In the genomic region with DNA sequence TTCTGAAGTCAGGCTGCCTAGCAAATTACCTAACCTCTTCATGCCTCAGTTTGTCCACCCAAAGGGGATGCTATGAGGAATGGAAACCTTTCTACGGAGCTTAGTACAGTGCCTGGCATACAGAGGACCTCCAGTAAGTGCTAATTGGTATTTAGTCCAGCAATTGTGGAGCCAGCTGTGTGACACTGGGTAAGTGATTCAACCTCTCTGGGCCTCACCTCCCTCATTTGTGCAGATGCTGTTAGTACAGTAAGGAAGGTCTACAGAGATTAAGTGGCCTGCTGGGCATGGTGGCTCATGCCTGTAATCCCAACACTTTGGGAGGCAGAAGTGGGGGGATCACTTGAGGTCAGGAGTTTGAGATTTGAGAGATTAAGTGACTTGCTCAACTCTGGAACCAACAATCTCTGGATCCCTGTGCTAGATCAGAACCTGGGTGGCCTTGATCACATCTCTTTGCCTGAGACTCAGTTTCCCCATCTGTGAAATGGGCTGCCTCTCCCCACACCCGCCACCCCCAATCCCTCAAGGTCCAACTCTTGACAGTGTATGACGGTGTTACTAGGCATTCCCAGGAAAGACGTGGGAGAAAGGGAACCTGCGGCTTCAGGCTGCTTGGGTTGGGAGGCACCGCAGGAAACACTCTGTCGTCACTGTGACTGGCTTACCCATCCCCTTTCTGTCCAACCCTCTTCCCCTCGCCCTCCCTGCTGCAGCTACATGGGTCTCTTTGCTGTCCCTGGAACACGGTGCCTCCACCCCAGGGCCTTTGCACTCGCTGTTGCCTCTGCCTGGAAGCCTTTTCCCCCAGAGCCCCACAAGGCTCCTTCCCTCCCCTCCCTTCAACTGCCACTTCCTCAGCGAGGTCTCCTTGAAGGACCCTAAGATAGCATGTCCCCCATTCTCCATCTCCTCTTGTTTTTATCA, we compare ENCODE assay signal across 18 cellular contexts. TPM values are rescaled to one million over a fixed set of nuclear protein-coding genes. Genes with fewer than 3 reads are reported as not detected.
DNase-seq lines count a peak whose midpoint lies in the region; ATAC-seq, FAIRE-seq and TF ChIP-seq lines count a peak whose summit lies in the region.
"Had no signal": no experiment of that assay in that cellular context is flagged by ENCODE, and none has a peak within 500 bp of the region (broad histone marks: within the 10 kb centered on the region; RNA-seq: fewer than 3 reads in every experiment).

No MANE protein-coding gene starts in this region.

- POLR2A ChIA-PET in HCT116 (lab: Charles Lee) (interaction anchor here (1.5 kb wide), 1 partner anchor 15 kb away, joined by 4 read pairs; no protein-coding TSS in a partner anchor), RWPE1 (lab: Yijun Ruan, JAX; ENCODE audit: low non-redundant PET) (no interaction called here)

- no peak overlapping the region for H2BK5ac ChIP-seq in neuronal stem cell (ENCODE audit: low read length)

- no CpG with 5 or more reads among the region's 11 CpGs for WGBS in neuronal stem cell (ENCODE audit: extremely low coverage in 2 of 2, insufficient read length in 2 of 2, insufficient replicate concordance in 1 of 2), 2 donors
- 94 to 98% (median 96%) methylated on average over 11 of the region's 11 CpGs for WGBS in small intestine, 3 donors

- H3K4ac ChIP-seq in neuronal stem cell (ENCODE audit: low read length), result no peak overlapping the region

- no TSS peak for BruUV-seq in HCT116 (replicated peaks; lab: Mats Ljungman, UMichigan)

- intact Hi-C loops in HCT116 (cut with micrococcal nuclease) (no loop called here), left ventricle myocardium superior (cut with micrococcal nuclease) (no loop called here)

- RAD21 ChIA-PET in HCT116 (lab: Charles Lee; ENCODE audit: low non-redundant PET in 1 of 2, low total read pairs in 2 of 2, uncharacterized antibody in 2 of 2, unreplicated experiment in 2 of 2), result no interaction called here

- H3K14ac ChIP-seq in neuronal stem cell (ENCODE audit: low read length), result no peak overlapping the region

- no peak overlapping the region for H2AFZ ChIP-seq in HCT116 (ENCODE audit: low read depth, low read length, poor library complexity, severe bottlenecking)
- no peak overlapping the region for H2AFZ ChIP-seq in neuronal stem cell (ENCODE audit: low read length)

- peaks cover 10 to 26% of the 10 kb centered on the region in 2 experiments for H3K4me1 ChIP-seq in HCT116 (ENCODE audit: control insufficient read depth in 1 of 2, insufficient read depth in 2 of 2, low read length in 2 of 2)
- H3K4me1 ChIP-seq in neuronal stem cell (ENCODE audit: control insufficient read depth in 2 of 2, insufficient read depth in 1 of 2, low read depth in 1 of 2, low read length in 2 of 2), result peaks cover 0 to 6% of the 10 kb centered on the region in 2 donors
- peaks cover 0 to 2% of the 10 kb centered on the region in 2 donors for H3K4me1 ChIP-seq in small intestine (ENCODE audit: control insufficient read depth in 2 of 2, insufficient read depth in 1 of 2, low read depth in 1 of 2, low read length in 1 of 2)
- H3K4me1 ChIP-seq: BE2C had no signal

- DNase-seq in HCT116 (ENCODE audit: low read depth, low spot score), result no peak
- no peak for DNase-seq in RWPE1 (ENCODE audit: low spot score)
- no peak for DNase-seq in neuronal stem cell (ENCODE audit: low spot score)
- DNase-seq in SKM-1 treated with dmso at 0.1 percent for 144 hours (lab: John Stamatoyannopoulos, UW; ENCODE audit: unreplicated experiment), result no peak
- no peak for DNase-seq in left ventricle myocardium superior
- DNase-seq in small intestine, result no peak
- DNase-seq: BE2C; CD4-positive, alpha-beta memory T cell; DMS79 treated with DMSO at 0.1 percent for 48 hours; NCI-H1092 treated with DMSO at 0.1 percent for 48 hours; NCI-H1694 treated with DMSO at 0.1 percent for 48 hours; NCI-H446 treated with DMSO at 0.1 percent for 48 hours; NCI-H748 treated with DMSO at 0.1 percent for 48 hours; PC-3 had no signal

- H3K4me2 ChIP-seq in HCT116 (ENCODE audit: low read length), result peak overlapping the region; percentile 80; the same call in 1 of the 2 replicates
- no peak overlapping the region for H3K4me2 ChIP-seq in neuronal stem cell (ENCODE audit: insufficient read depth, low read length, poor library complexity, severe bottlenecking)
- H3K4me2 ChIP-seq: KMS-11 had no signal

- no peak overlapping the region for H2BK15ac ChIP-seq in neuronal stem cell (ENCODE audit: low read length)

- H3K27me3 ChIP-seq in HCT116 (ENCODE audit: insufficient read depth, low read length) (no peaks in the 10 kb centered on the region), neuronal stem cell (ENCODE audit: control insufficient read depth in 3 of 3, insufficient read depth in 3 of 3, low read depth in 1 of 3, low read length in 3 of 3) (no peaks in the 10 kb centered on the region), small intestine (ENCODE audit: control insufficient read depth in 2 of 2, insufficient read depth in 2 of 2, low read length in 2 of 2) (no peaks in the 10 kb centered on the region)
- H3K27me3 ChIP-seq: BE2C had no signal

- no peak for FAIRE-seq in small intestine (lab: Jason Lieb, UNC)
- FAIRE-seq: G401.6, H1 had no signal

- TF ChIP-seq RAD21 in HCT116 (IDR thresholded peaks at IDR 0.05; ENCODE audit: low read depth), result no peak

- H3K9ac ChIP-seq in HCT116 (ENCODE audit: low read length) (no peak overlapping the region; the same call in 1 of the 2 replicates), neuronal stem cell (ENCODE audit: low read depth, low read length, poor library complexity) (no peak overlapping the region)
- H3K9ac ChIP-seq: KMS-11 had no signal

- H3K9me3 ChIP-seq in HCT116 (ENCODE audit: control insufficient read depth in 1 of 2, insufficient read depth in 1 of 2, low read depth in 1 of 2, low read length in 2 of 2), result no peaks in the 10 kb centered on the region
- H3K9me3 ChIP-seq in neuronal stem cell (replicated peaks in 1 of 2; ENCODE audit: control insufficient read depth in 2 of 2, insufficient read depth in 1 of 2, low read depth in 1 of 2, low read length in 2 of 2), result no peaks in the 10 kb centered on the region
- no peaks in the 10 kb centered on the region for H3K9me3 ChIP-seq in small intestine (ENCODE audit: control insufficient read depth, low read depth)
- H3K9me3 ChIP-seq: BE2C had no signal

- ATAC-seq in HCT116 (no peak), left ventricle myocardium superior (no peak)
- ATAC-seq: PC-3 had no signal

- H3K18ac ChIP-seq in neuronal stem cell (ENCODE audit: low read length), result no peak overlapping the region

- H3K79me1 ChIP-seq in neuronal stem cell (ENCODE audit: low read depth, low read length), result no peaks in the 10 kb centered on the region

- H3K36me3 ChIP-seq in HCT116 (ENCODE audit: control insufficient read depth in 1 of 2, insufficient read depth in 2 of 2, low read length in 2 of 2) (peaks cover 36 to 37% of the 10 kb centered on the region in 2 experiments), neuronal stem cell (replicated peaks in 1 of 2; ENCODE audit: control insufficient read depth in 2 of 2, insufficient read depth in 2 of 2, low read length in 2 of 2) (peaks cover 47 to 88% of the 10 kb centered on the region in 2 donors), small intestine (ENCODE audit: control insufficient read depth in 2 of 2, insufficient read depth in 2 of 2, low read length in 2 of 2) (peaks cover 18 to 30% of the 10 kb centered on the region in 2 donors)

- H3K79me2 ChIP-seq in HCT116 (ENCODE audit: insufficient read depth, low read length), result peaks cover 8% of the 10 kb centered on the region; the same call in 1 of the 2 replicates

- no peak overlapping the region for H2BK120ac ChIP-seq in neuronal stem cell (ENCODE audit: low read depth, low read length)

- H3K27ac ChIP-seq in HCT116 (ENCODE audit: low read depth, low read length) (peak overlapping the region; percentile 73), RWPE1 (peak overlapping the region; percentile 49), neuronal stem cell (replicated peaks; ENCODE audit: low read length) (no peak overlapping the region), small intestine (ENCODE audit: low read depth in 1 of 2, low read length in 1 of 2) (no peak overlapping the region)
- H3K27ac ChIP-seq: HL-60, KMS-11 had no signal

- no peak overlapping the region for H4K8ac ChIP-seq in neuronal stem cell (ENCODE audit: low read depth, low read length)

- H3K23ac ChIP-seq in neuronal stem cell (ENCODE audit: low read depth, low read length, poor library complexity), result peak overlapping the region; percentile 34

- no peak overlapping the region for H2AK5ac ChIP-seq in neuronal stem cell (ENCODE audit: low read depth, low read length)

- H3K9me2 ChIP-seq in HCT116 (ENCODE audit: insufficient read depth), result no peaks in the 10 kb centered on the region

- H4K91ac ChIP-seq in neuronal stem cell (ENCODE audit: low read depth, low read length, poor library complexity), result no peak overlapping the region

- no peak overlapping the region for H3K4me3 ChIP-seq in HCT116 (replicated peaks in 1 of 2; ENCODE audit: low read depth in 1 of 2, low read length in 2 of 2)
- no peak overlapping the region for H3K4me3 ChIP-seq in neuronal stem cell (ENCODE audit: low read length in 2 of 2)
- H3K4me3 ChIP-seq in small intestine (ENCODE audit: low read depth in 1 of 2, low read length in 2 of 2), result no peak overlapping the region

- CTCF ChIA-PET in HCT116 (lab: Charles Lee) (interaction anchor here (1.3 kb wide), 1 partner anchor 30 kb away, joined by 3 read pairs; no protein-coding TSS in a partner anchor), RWPE1 (lab: Yijun Ruan, JAX) (no interaction called here)

- no peak for TF ChIP-seq POLR2A in HCT116 (IDR thresholded peaks at IDR 0.05; ENCODE audit: borderline replicate concordance, extremely low read depth, insufficient read depth, insufficient read length)

- H4K20me1 ChIP-seq in HCT116 (ENCODE audit: insufficient read depth), result no peaks in the 10 kb centered on the region

- TF ChIP-seq CTCF in HCT116 (IDR thresholded peaks at IDR 0.05 in 2 of 3, conservative IDR thresholded peaks at IDR 0.05 in 1 of 3; ENCODE audit: borderline replicate concordance in 1 of 3, insufficient read depth in 1 of 3, low read depth in 2 of 3, low read length in 2 of 3), result no peak
- TF ChIP-seq CTCF in RWPE1 (conservative IDR thresholded peaks at IDR 0.05; ENCODE audit: low read depth), result no peak

- no peak overlapping the region for H2BK12ac ChIP-seq in neuronal stem cell (ENCODE audit: low read length)

RNA-seq across cellular contexts. Expression of gene PRKD2, which starts 18.3 kb away (rescaled TPM):
- total RNA-seq in HCT116 (2021; ENCODE audit: unreplicated experiment) (73.5 TPM), left ventricle myocardium superior (9.3 TPM)
- polyA plus RNA-seq in HCT116 (2012), result 62.1 and 81.0 TPM in 2 replicates
- polyA plus RNA-seq in neuronal stem cell (2013, experiment 1 of 2), result 37.2 TPM
- polyA plus RNA-seq in neuronal stem cell (2013, experiment 2 of 2), result 37.3 TPM
- polyA plus RNA-seq in small intestine, result 10 to 100 TPM; 30.7 to 87.4 (median 71.9) TPM

RNA-seq across cellular contexts. Expression of gene DACT3, which starts 37.7 kb away (rescaled TPM):
- total RNA-seq in HCT116 (2021; ENCODE audit: unreplicated experiment) (2.0 TPM), left ventricle myocardium superior (14.1 TPM)
- polyA plus RNA-seq in HCT116 (2012), result 0.64 and 1.3 TPM in 2 replicates
- 6.5 TPM for polyA plus RNA-seq in neuronal stem cell (2013, experiment 1 of 2)
- 6.5 TPM for polyA plus RNA-seq in neuronal stem cell (2013, experiment 2 of 2)
- 1 to 10 TPM in 2 of 3 donors, not detected in 1; 2.2 to 5.3 TPM for polyA plus RNA-seq in small intestine
- total RNA-seq: CD4-positive, alpha-beta memory T cell had no signal
- polyA plus RNA-seq: CD4-positive, alpha-beta memory T cell had no signal

RNA-seq across cellular contexts. Expression of gene FKRP, which starts 47.2 kb away (rescaled TPM):
- 19.4 TPM for total RNA-seq in HCT116 (2021; ENCODE audit: unreplicated experiment)
- polyA plus RNA-seq in HCT116 (2012), result 9.0 and 13.3 TPM in 2 replicates
- polyA plus RNA-seq in neuronal stem cell (2013, experiment 1 of 2), result 16.8 TPM
- 16.0 TPM for polyA plus RNA-seq in neuronal stem cell (2013, experiment 2 of 2)
- total RNA-seq in left ventricle myocardium superior, result 15.3 TPM
- polyA plus RNA-seq in small intestine, result 1 to 10 TPM; 7.0 to 9.3 (median 8.3) TPM

RNA-seq across cellular contexts. Expression of gene STRN4, which starts 47.6 kb away (rescaled TPM):
- total RNA-seq in HCT116 (2021; ENCODE audit: unreplicated experiment) (107 TPM), left ventricle myocardium superior (49.0 TPM)
- polyA plus RNA-seq in HCT116 (2012), result 95.1 and 137 TPM in 2 replicates
- 94.3 TPM for polyA plus RNA-seq in neuronal stem cell (2013, experiment 1 of 2)
- 93.2 TPM for polyA plus RNA-seq in neuronal stem cell (2013, experiment 2 of 2)
- 10 to 100 TPM; 44.6 to 51.6 (median 50.5) TPM for polyA plus RNA-seq in small intestine

Comparison
In these comparisons a context has a peak if more than half of its experiments do, and no peak if none do; other contexts are left out.
1. H3K27ac ChIP-seq: peak in HCT116 (single experiment) and RWPE1 (single experiment); none in neuronal stem cell (single experiment) and small intestine (0 of 2).